Comparison of ENCODE assay signal across 1 cellular context in the genomic region with DNA sequence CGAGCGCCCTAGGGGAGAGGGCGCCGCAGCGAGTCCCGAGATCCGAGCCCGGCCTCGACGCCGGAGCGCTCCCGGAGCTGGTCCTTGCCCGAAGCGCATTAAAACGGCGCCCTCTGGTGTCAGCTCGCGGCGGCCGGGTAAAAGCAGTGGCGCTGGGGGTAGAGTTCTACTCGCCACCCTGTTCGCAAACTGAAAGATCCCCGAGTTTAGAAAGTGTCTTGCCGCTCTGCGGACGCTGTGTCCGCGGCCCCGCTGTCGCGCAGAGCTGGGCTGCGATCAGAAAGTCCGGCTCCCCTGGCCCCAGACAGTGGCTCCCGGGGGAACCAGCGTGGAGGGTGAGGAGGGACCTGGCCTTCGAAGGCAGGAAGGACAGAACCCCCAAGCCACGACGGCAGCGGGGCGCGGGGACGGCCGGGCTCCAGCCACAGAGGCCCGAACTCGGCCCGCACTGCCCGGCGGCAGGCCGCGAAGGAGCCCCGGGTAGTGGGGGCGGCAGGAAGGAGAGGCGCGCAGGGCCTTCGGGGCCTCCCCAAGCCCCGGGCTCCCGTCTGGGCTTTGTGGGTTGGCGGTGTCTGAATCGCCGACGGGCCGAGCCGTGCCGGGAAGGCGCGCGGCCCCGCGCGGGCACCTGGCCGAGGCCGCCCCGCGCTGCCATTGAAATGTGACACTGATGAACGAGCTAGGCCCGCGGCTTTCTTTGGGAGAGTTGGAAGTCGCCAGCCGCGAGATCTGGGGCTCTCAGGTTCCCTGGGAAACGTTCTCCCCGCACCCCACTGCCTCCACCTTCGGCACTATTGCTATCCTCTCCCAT.
A peak's percentile ranks its signal among the peaks of the same experiment; 100 is the strongest.
TF ChIP-seq lines count a peak whose summit lies in the region.

No MANE protein-coding gene starts in this region.

TF ChIP-seq in HepG2, 621 proteins besides CTCF, POLR2A, EP300 and RAD21 (continued from another document and continues in another):
- TF ChIP-seq, protein P1, sequence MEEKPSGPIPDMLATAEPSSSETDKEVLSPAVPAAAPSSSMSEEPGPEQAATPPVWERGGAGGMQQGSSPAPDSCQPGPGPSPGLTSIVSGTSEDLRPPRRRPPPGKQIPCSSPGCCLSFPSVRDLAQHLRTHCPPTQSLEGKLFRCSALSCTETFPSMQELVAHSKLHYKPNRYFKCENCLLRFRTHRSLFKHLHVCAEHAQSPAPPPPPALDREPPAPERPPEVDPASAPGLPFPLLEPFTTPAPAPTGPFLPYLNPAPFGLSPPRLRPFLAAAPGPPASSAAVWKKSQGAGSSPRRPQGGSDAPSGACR (CRISPR knock-in tag; IDR thresholded peaks at IDR 0.05): no peak
- no peak for TF ChIP-seq SP1 (IDR thresholded peaks at IDR 0.05)
- TF ChIP-seq SP1 (CRISPR knock-in tag; IDR thresholded peaks at IDR 0.05): no peak
- no peak for TF ChIP-seq MYC (CRISPR knock-in tag; IDR thresholded peaks at IDR 0.05; ENCODE audit: borderline replicate concordance)
- TF ChIP-seq ZNF10 (CRISPR knock-in tag; IDR thresholded peaks at IDR 0.05; ENCODE audit: borderline replicate concordance, low read depth): no peak
- TF ChIP-seq ZNF460 (CRISPR knock-in tag; IDR thresholded peaks at IDR 0.05; ENCODE audit: borderline replicate concordance): no peak
- TF ChIP-seq, protein P2, sequence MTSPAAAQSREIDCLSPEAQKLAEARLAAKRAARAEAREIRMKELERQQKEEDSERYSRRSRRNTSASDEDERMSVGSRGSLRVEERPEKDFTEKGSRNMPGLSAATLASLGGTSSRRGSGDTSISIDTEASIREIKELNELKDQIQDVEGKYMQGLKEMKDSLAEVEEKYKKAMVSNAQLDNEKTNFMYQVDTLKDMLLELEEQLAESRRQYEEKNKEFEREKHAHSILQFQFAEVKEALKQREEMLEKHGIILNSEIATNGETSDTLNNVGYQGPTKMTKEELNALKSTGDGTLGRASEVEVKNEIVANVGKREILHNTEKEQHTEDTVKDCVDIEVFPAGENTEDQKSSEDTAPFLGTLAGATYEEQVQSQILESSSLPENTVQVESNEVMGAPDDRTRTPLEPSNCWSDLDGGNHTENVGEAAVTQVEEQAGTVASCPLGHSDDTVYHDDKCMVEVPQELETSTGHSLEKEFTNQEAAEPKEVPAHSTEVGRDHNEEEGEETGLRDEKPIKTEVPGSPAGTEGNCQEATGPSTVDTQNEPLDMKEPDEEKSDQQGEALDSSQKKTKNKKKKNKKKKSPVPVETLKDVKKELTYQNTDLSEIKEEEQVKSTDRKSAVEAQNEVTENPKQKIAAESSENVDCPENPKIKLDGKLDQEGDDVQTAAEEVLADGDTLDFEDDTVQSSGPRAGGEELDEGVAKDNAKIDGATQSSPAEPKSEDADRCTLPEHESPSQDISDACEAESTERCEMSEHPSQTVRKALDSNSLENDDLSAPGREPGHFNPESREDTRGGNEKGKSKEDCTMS (CRISPR knock-in tag; conservative IDR thresholded peaks at IDR 0.05): no peak
- TF ChIP-seq, protein P3, sequence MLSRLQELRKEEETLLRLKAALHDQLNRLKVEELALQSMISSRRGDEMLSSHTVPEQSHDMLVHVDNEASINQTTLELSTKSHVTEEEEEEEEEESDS (CRISPR knock-in tag; IDR thresholded peaks at IDR 0.05; ENCODE audit: borderline replicate concordance): no peak
- TF ChIP-seq SRSF9 (IDR thresholded peaks at IDR 0.05; ENCODE audit: borderline replicate concordance, insufficient read depth, low read depth, low read length, poor library complexity, severe bottlenecking): no peak
- 0 out of 2 replicates have a peak, but pooled peaks have one; percentile 22 for TF ChIP-seq HIVEP1 (CRISPR knock-in tag; IDR thresholded peaks at IDR 0.05)
- TF ChIP-seq ZFP90 (CRISPR knock-in tag; IDR thresholded peaks at IDR 0.05; ENCODE audit: borderline replicate concordance): 0 out of 2 replicates have a peak, but pooled peaks have one; percentile 36
- TF ChIP-seq RXRB (CRISPR knock-in tag; IDR thresholded peaks at IDR 0.05; ENCODE audit: borderline replicate concordance): no peak
- peak; percentile 27; the same call in 1 of the 2 replicates for TF ChIP-seq ZNF350 (CRISPR knock-in tag; IDR thresholded peaks at IDR 0.05; ENCODE audit: borderline replicate concordance, low read depth)
- TF ChIP-seq, protein P4, sequence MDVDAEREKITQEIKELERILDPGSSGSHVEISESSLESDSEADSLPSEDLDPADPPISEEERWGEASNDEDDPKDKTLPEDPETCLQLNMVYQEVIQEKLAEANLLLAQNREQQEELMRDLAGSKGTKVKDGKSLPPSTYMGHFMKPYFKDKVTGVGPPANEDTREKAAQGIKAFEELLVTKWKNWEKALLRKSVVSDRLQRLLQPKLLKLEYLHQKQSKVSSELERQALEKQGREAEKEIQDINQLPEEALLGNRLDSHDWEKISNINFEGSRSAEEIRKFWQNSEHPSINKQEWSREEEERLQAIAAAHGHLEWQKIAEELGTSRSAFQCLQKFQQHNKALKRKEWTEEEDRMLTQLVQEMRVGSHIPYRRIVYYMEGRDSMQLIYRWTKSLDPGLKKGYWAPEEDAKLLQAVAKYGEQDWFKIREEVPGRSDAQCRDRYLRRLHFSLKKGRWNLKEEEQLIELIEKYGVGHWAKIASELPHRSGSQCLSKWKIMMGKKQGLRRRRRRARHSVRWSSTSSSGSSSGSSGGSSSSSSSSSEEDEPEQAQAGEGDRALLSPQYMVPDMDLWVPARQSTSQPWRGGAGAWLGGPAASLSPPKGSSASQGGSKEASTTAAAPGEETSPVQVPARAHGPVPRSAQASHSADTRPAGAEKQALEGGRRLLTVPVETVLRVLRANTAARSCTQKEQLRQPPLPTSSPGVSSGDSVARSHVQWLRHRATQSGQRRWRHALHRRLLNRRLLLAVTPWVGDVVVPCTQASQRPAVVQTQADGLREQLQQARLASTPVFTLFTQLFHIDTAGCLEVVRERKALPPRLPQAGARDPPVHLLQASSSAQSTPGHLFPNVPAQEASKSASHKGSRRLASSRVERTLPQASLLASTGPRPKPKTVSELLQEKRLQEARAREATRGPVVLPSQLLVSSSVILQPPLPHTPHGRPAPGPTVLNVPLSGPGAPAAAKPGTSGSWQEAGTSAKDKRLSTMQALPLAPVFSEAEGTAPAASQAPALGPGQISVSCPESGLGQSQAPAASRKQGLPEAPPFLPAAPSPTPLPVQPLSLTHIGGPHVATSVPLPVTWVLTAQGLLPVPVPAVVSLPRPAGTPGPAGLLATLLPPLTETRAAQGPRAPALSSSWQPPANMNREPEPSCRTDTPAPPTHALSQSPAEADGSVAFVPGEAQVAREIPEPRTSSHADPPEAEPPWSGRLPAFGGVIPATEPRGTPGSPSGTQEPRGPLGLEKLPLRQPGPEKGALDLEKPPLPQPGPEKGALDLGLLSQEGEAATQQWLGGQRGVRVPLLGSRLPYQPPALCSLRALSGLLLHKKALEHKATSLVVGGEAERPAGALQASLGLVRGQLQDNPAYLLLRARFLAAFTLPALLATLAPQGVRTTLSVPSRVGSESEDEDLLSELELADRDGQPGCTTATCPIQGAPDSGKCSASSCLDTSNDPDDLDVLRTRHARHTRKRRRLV (CRISPR knock-in tag; IDR thresholded peaks at IDR 0.05): no peak
- TF ChIP-seq ZNF780A (CRISPR knock-in tag; IDR thresholded peaks at IDR 0.05): no peak
- TF ChIP-seq CCAR2 (optimal IDR thresholded peaks at IDR 0.05; ENCODE audit: low read depth, low read length): no peak
- no peak for TF ChIP-seq ZNF737 (CRISPR knock-in tag; IDR thresholded peaks at IDR 0.05; ENCODE audit: borderline replicate concordance)
- TF ChIP-seq ZNF775 (CRISPR knock-in tag; IDR thresholded peaks at IDR 0.05; ENCODE audit: borderline replicate concordance): no peak
- TF ChIP-seq PLRG1 (conservative IDR thresholded peaks at IDR 0.05): no peak
- TF ChIP-seq GABPB1 (CRISPR knock-in tag; IDR thresholded peaks at IDR 0.05): peak; percentile 52; the same call in 1 of the 2 replicates
- peak; percentile 41; the same call in 1 of the 2 replicates for TF ChIP-seq ATF7-NPFF (CRISPR knock-in tag; IDR thresholded peaks at IDR 0.05; ENCODE audit: low read depth)
- no peak for TF ChIP-seq RBFOX2 (IDR thresholded peaks at IDR 0.05; ENCODE audit: low read depth, low read length)
- no peak for TF ChIP-seq SNRNP70 (IDR thresholded peaks at IDR 0.05; ENCODE audit: low read depth, low read length)
- TF ChIP-seq ZFP37 (CRISPR knock-in tag; IDR thresholded peaks at IDR 0.05; ENCODE audit: borderline replicate concordance): no peak
- no peak for TF ChIP-seq MYNN (CRISPR knock-in tag; IDR thresholded peaks at IDR 0.05; ENCODE audit: low read depth)
- no peak for TF ChIP-seq DNMT3B (CRISPR knock-in tag; conservative IDR thresholded peaks at IDR 0.05)
- TF ChIP-seq ZNF33A (CRISPR knock-in tag; IDR thresholded peaks at IDR 0.05; ENCODE audit: borderline replicate concordance): no peak
- TF ChIP-seq, protein P5, sequence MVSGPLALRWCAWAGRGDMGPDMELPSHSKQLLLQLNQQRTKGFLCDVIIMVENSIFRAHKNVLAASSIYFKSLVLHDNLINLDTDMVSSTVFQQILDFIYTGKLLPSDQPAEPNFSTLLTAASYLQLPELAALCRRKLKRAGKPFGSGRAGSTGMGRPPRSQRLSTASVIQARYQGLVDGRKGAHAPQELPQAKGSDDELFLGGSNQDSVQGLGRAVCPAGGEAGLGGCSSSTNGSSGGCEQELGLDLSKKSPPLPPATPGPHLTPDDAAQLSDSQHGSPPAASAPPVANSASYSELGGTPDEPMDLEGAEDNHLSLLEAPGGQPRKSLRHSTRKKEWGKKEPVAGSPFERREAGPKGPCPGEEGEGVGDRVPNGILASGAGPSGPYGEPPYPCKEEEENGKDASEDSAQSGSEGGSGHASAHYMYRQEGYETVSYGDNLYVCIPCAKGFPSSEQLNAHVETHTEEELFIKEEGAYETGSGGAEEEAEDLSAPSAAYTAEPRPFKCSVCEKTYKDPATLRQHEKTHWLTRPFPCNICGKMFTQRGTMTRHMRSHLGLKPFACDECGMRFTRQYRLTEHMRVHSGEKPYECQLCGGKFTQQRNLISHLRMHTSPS (CRISPR knock-in tag; IDR thresholded peaks at IDR 0.05; ENCODE audit: low read depth): no peak
- TF ChIP-seq, protein P6, sequence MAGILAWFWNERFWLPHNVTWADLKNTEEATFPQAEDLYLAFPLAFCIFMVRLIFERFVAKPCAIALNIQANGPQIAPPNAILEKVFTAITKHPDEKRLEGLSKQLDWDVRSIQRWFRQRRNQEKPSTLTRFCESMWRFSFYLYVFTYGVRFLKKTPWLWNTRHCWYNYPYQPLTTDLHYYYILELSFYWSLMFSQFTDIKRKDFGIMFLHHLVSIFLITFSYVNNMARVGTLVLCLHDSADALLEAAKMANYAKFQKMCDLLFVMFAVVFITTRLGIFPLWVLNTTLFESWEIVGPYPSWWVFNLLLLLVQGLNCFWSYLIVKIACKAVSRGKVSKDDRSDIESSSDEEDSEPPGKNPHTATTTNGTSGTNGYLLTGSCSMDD (CRISPR knock-in tag; IDR thresholded peaks at IDR 0.05): no peak
- TF ChIP-seq HNF4G (IDR thresholded peaks at IDR 0.05; ENCODE audit: borderline replicate concordance, low read depth, low read length): no peak
- TF ChIP-seq HNF4G (CRISPR knock-in tag; IDR thresholded peaks at IDR 0.05; ENCODE audit: borderline replicate concordance, low read depth): no peak
- TF ChIP-seq HMG20A (CRISPR knock-in tag; IDR thresholded peaks at IDR 0.05; ENCODE audit: borderline replicate concordance): no peak
- no peak for TF ChIP-seq PAWR (CRISPR knock-in tag; IDR thresholded peaks at IDR 0.05; ENCODE audit: borderline replicate concordance)
- TF ChIP-seq, protein P7, sequence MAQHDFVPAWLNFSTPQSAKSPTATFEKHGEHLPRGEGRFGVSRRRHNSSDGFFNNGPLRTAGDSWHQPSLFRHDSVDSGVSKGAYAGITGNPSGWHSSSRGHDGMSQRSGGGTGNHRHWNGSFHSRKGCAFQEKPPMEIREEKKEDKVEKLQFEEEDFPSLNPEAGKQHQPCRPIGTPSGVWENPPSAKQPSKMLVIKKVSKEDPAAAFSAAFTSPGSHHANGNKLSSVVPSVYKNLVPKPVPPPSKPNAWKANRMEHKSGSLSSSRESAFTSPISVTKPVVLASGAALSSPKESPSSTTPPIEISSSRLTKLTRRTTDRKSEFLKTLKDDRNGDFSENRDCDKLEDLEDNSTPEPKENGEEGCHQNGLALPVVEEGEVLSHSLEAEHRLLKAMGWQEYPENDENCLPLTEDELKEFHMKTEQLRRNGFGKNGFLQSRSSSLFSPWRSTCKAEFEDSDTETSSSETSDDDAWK (CRISPR knock-in tag; IDR thresholded peaks at IDR 0.05): no peak
- TF ChIP-seq, protein P8, sequence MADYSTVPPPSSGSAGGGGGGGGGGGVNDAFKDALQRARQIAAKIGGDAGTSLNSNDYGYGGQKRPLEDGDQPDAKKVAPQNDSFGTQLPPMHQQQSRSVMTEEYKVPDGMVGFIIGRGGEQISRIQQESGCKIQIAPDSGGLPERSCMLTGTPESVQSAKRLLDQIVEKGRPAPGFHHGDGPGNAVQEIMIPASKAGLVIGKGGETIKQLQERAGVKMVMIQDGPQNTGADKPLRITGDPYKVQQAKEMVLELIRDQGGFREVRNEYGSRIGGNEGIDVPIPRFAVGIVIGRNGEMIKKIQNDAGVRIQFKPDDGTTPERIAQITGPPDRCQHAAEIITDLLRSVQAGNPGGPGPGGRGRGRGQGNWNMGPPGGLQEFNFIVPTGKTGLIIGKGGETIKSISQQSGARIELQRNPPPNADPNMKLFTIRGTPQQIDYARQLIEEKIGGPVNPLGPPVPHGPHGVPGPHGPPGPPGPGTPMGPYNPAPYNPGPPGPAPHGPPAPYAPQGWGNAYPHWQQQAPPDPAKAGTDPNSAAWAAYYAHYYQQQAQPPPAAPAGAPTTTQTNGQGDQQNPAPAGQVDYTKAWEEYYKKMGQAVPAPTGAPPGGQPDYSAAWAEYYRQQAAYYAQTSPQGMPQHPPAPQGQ (CRISPR knock-in tag; IDR thresholded peaks at IDR 0.05; ENCODE audit: borderline replicate concordance): no peak
- TF ChIP-seq, protein P9, sequence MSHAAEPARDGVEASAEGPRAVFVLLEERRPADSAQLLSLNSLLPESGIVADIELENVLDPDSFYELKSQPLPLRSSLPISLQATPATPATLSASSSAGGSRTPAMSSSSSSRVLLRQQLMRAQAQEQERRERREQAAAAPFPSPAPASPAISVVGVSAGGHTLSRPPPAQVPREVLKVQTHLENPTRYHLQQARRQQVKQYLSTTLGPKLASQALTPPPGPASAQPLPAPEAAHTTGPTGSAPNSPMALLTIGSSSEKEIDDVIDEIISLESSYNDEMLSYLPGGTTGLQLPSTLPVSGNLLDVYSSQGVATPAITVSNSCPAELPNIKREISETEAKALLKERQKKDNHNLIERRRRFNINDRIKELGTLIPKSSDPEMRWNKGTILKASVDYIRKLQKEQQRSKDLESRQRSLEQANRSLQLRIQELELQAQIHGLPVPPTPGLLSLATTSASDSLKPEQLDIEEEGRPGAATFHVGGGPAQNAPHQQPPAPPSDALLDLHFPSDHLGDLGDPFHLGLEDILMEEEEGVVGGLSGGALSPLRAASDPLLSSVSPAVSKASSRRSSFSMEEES (CRISPR knock-in tag; IDR thresholded peaks at IDR 0.05): no peak
- TF ChIP-seq, protein P10, sequence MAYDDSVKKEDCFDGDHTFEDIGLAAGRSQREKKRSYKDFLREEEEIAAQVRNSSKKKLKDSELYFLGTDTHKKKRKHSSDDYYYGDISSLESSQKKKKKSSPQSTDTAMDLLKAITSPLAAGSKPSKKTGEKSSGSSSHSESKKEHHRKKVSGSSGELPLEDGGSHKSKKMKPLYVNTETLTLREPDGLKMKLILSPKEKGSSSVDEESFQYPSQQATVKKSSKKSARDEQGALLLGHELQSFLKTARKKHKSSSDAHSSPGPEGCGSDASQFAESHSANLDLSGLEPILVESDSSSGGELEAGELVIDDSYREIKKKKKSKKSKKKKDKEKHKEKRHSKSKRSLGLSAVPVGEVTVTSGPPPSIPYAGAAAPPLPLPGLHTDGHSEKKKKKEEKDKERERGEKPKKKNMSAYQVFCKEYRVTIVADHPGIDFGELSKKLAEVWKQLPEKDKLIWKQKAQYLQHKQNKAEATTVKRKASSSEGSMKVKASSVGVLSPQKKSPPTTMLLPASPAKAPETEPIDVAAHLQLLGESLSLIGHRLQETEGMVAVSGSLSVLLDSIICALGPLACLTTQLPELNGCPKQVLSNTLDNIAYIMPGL (CRISPR knock-in tag; IDR thresholded peaks at IDR 0.05; ENCODE audit: borderline replicate concordance in 1 of 2, low read depth in 1 of 2): peak; percentile 57 to 73; a peak in 3 of 4 replicates
- TF ChIP-seq RXRA (CRISPR knock-in tag; IDR thresholded peaks at IDR 0.05): no peak
